Comparison of ENCODE assay signal across 15 cellular contexts in the genomic region with DNA sequence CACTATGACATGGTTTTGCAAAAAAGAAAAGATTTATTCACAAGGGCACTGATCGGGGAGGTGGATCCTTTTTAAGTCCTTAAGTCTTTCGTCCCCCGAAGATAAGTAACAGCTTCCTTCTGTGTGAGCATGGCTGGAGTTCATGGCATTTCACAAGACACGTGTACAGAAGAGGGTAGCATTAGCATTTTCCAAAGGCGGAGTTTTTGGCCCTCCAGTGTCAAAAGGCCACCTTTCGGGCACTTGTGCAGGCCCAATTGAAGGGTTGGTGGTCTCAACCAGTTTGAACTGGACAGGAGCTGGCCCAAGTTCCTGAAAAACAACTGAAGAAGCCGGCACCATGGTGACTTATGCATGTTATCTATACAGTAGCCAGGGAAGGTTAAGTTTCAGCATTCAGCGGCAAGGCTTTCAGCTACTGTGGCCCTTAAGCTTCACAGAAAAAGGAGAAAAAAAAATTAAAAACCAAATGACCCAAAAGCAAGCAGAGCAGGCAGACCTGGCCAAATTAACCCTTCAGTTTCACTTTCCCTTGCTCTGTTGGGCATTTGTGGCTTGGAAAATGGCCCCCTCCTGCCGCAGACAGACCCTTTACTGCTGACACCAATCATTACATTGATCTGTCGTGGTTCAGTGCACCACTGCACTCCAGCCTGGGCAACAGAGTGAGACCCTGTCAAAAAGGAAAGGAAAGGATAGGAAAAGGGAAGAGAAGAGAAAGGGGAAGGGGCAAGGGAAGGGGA.
"Had no signal": no experiment of that assay in that cellular context is flagged by ENCODE, and none has a peak within 500 bp of the region (broad histone marks: within the 10 kb centered on the region; RNA-seq: fewer than 3 reads in every experiment).

No MANE protein-coding gene starts in this region.

- ATAC-seq: heart left ventricle; left lobe of liver; stimulated activated naive CD8-positive, alpha-beta T cell treated with anti-CD3 and anti-CD28 coated beads, Interleukin-15, amount 100 ng/mL, for 72 hours had no signal

- H3K27ac Mint-ChIP-seq: activated CD4-positive, alpha-beta T cell treated with anti-CD3 and anti-CD28 coated beads, Interleukin-2, amount 10 ng/mL, durations not matched to agents 7 days and 5 days; activated naive CD4-positive, alpha-beta T cell treated with anti-CD3 and anti-CD28 coated beads, Interleukin-2, amount 50 U/mL, for 24 hours; memory B cell; nephron progenitor cell; T-helper 1 cell treated with Interleukin-12 subunit alpha and Interleukin-12 subunit beta and Interleukin-4 antibody, amounts not matched to agents 30 μg/mL and 1 μg/mL, for 36 hours had no signal

- H3K36me3 ChIP-seq: ovary had no signal

- H3K4me3 ChIP-seq: heart left ventricle, ovary had no signal

- H3K4me1 ChIP-seq: heart left ventricle had no signal

- DNase-seq: activated CD4-positive, alpha-beta T cell treated with anti-CD3 and anti-CD28 coated beads, Interleukin-2, amount 10 ng/mL, durations not matched to agents 7 days and 5 days; activated CD4-positive, CD25-positive, alpha-beta regulatory T cell; activated CD8-positive, alpha-beta memory T cell treated with anti-CD3 and anti-CD28 coated beads for 24 hours; amniotic stem cell; foreskin melanocyte; heart left ventricle; nephron progenitor cell; ovary; stimulated activated CD4-positive, alpha-beta T cell treated with anti-CD3 and anti-CD28 coated beads, Interleukin-15, amount 100 ng/mL, for 24 hours; stimulated activated CD4-positive, alpha-beta T cell treated with anti-CD3 and anti-CD28 coated beads, Interleukin-4, amount 100 ng/mL, for 24 hours; stimulated activated naive CD8-positive, alpha-beta T cell treated with anti-CD3 and anti-CD28 coated beads, Interleukin-15, amount 100 ng/mL, for 72 hours had no signal

- H3K9me3 ChIP-seq: heart left ventricle, ovary had no signal

- H3K27me3 ChIP-seq: heart left ventricle, ovary had no signal

- H3K9me3 Mint-ChIP-seq: activated CD4-positive, alpha-beta T cell treated with anti-CD3 and anti-CD28 coated beads, Interleukin-2, amount 10 ng/mL, durations not matched to agents 7 days and 5 days; activated naive CD4-positive, alpha-beta T cell treated with anti-CD3 and anti-CD28 coated beads, Interleukin-2, amount 50 U/mL, for 24 hours; memory B cell; nephron progenitor cell; stimulated activated naive CD8-positive, alpha-beta T cell treated with anti-CD3 and anti-CD28 coated beads, Interleukin-15, amount 100 ng/mL, for 72 hours; T-helper 1 cell treated with Interleukin-12 subunit alpha and Interleukin-12 subunit beta and Interleukin-4 antibody, amounts not matched to agents 30 μg/mL and 1 μg/mL, for 36 hours had no signal

- H3K36me3 Mint-ChIP-seq: activated naive CD4-positive, alpha-beta T cell treated with anti-CD3 and anti-CD28 coated beads, Interleukin-2, amount 50 U/mL, for 24 hours; memory B cell had no signal

- H3K27ac ChIP-seq: heart left ventricle, ovary had no signal

- H3K27me3 Mint-ChIP-seq: activated naive CD4-positive, alpha-beta T cell treated with anti-CD3 and anti-CD28 coated beads, Interleukin-2, amount 50 U/mL, for 24 hours; stimulated activated naive CD8-positive, alpha-beta T cell treated with anti-CD3 and anti-CD28 coated beads, Interleukin-15, amount 100 ng/mL, for 72 hours had no signal

- H3K4me1 Mint-ChIP-seq: activated CD4-positive, alpha-beta T cell treated with anti-CD3 and anti-CD28 coated beads, Interleukin-2, amount 10 ng/mL, durations not matched to agents 7 days and 5 days; activated naive CD4-positive, alpha-beta T cell treated with anti-CD3 and anti-CD28 coated beads, Interleukin-2, amount 50 U/mL, for 24 hours; stimulated activated naive CD8-positive, alpha-beta T cell treated with anti-CD3 and anti-CD28 coated beads, Interleukin-15, amount 100 ng/mL, for 72 hours had no signal

- H3K4me3 Mint-ChIP-seq: activated CD4-positive, alpha-beta T cell treated with anti-CD3 and anti-CD28 coated beads, Interleukin-2, amount 10 ng/mL, durations not matched to agents 7 days and 5 days; activated naive CD4-positive, alpha-beta T cell treated with anti-CD3 and anti-CD28 coated beads, Interleukin-2, amount 50 U/mL, for 24 hours; memory B cell; nephron progenitor cell; stimulated activated naive CD8-positive, alpha-beta T cell treated with anti-CD3 and anti-CD28 coated beads, Interleukin-15, amount 100 ng/mL, for 72 hours; T-helper 1 cell treated with Interleukin-12 subunit alpha and Interleukin-12 subunit beta and Interleukin-4 antibody, amounts not matched to agents 30 μg/mL and 1 μg/mL, for 36 hours had no signal
